ENCODE assay signal across 2 cellular contexts in genomic region chr1:14973773-14974172, GRCh38.
TF ChIP-seq lines count a peak whose summit lies in the region.

No MANE protein-coding gene starts in this region.

TF ChIP-seq in GM23338, 12 proteins besides CTCF, POLR2A, EP300 and RAD21:
- TF ChIP-seq CREB1 (CRISPR knock-in tag; IDR thresholded peaks at IDR 0.05; ENCODE audit: low read depth), result no peak
- peak; percentile 96 for TF ChIP-seq ZNF331 (CRISPR knock-in tag; IDR thresholded peaks at IDR 0.05; ENCODE audit: low read depth)

TF ChIP-seq in IMR-90, 13 proteins besides CTCF, POLR2A, EP300 and RAD21:
- TF ChIP-seq RCOR1 (IDR thresholded peaks at IDR 0.05; ENCODE audit: insufficient replicate concordance, low read length), result no peak
- TF ChIP-seq CHD1 (IDR thresholded peaks at IDR 0.05; ENCODE audit: low read depth, low read length), result no peak
- no peak for TF ChIP-seq FOS (IDR thresholded peaks at IDR 0.05; ENCODE audit: low read depth, low read length)
- no peak for TF ChIP-seq ELK1 (IDR thresholded peaks at IDR 0.05; ENCODE audit: borderline replicate concordance, low read depth, low read length)
- no peak for TF ChIP-seq SMC3 (IDR thresholded peaks at IDR 0.05; ENCODE audit: low read depth, low read length)
- no peak for TF ChIP-seq BHLHE40 (IDR thresholded peaks at IDR 0.05; ENCODE audit: low read depth, low read length)
